ENCODE assay signal across 1 cellular context in genomic region chr20:595330-596308, GRCh38.
A peak's percentile ranks its signal among the peaks of the same experiment; 100 is the strongest.
TF ChIP-seq lines count a peak whose summit lies in the region.

No MANE protein-coding gene starts in this region.

TF ChIP-seq in HepG2, 621 proteins besides CTCF, POLR2A, EP300 and RAD21:
- TF ChIP-seq HNRNPL (IDR thresholded peaks at IDR 0.05; ENCODE audit: low read depth, low read length) (no peak), ATF1 (CRISPR knock-in tag; IDR thresholded peaks at IDR 0.05) (no peak), USF2 (IDR thresholded peaks at IDR 0.05; ENCODE audit: low read depth, low read length) (no peak), USF2 (CRISPR knock-in tag; IDR thresholded peaks at IDR 0.05; ENCODE audit: borderline replicate concordance) (no peak), ZNF432 (CRISPR knock-in tag; IDR thresholded peaks at IDR 0.05; ENCODE audit: borderline replicate concordance) (no peak), ZBTB33 (CRISPR knock-in tag; IDR thresholded peaks at IDR 0.05) (peak; percentile 56; the same call in 1 of the 2 replicates)
